19 cellular contexts compared by ENCODE assay signal in the genomic region with DNA sequence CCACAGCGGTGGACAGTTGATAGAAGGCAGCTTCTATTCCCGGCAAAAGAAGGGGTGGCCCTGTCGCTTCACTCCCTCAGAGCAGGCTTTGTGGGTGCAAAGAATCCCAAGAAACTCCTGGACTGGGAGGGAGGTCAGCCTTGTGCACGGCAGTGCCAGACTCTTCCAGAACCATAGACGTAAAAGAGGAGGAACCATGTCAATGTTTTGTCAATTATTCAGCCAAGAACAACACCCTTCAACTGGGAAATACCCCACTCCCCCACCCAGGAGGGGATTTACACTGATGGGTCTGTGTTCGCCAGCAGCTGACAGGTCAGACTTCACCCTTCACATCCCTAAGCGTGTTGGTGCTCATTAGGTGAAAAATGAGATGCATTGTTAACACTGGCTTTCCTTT.
"Had no signal": no experiment of that assay in that cellular context is flagged by ENCODE, and none has a peak within 500 bp of the region (broad histone marks: within the 10 kb centered on the region; RNA-seq: fewer than 3 reads in every experiment).

No MANE protein-coding gene starts in this region.

- H3K27me3 Mint-ChIP-seq: naive thymus-derived CD8-positive, alpha-beta T cell; stimulated activated naive B cell treated with anti-CD40 and anti-IgM and Interleukin-4, amounts not matched to agents 10 μg/mL and 1 μg/mL and 100 μg/mL, for 72 hours; stimulated activated naive CD8-positive, alpha-beta T cell treated with anti-CD3 and anti-CD28 coated beads, Interleukin-15, amount 100 ng/mL, for 72 hours had no signal

- H3K4me2 ChIP-seq: neural progenitor cell had no signal

- DNase-seq: effector memory CD8-positive, alpha-beta T cell; gastrocnemius medialis; mammary epithelial cell; mucosa of descending colon; naive thymus-derived CD8-positive, alpha-beta T cell; pancreas; sigmoid colon; stimulated activated CD4-positive, alpha-beta T cell treated with anti-CD3 and anti-CD28 coated beads, Interleukin-2, amount 100 ng/mL, for 24 hours; stimulated activated CD4-positive, alpha-beta T cell treated with anti-CD3 and anti-CD28 coated beads, Interleukin-4, amount 100 ng/mL, for 4 hours; stimulated activated naive B cell treated with anti-CD40 and anti-IgM and Interleukin-4, amounts not matched to agents 10 μg/mL and 1 μg/mL and 100 μg/mL, for 72 hours; stimulated activated naive CD8-positive, alpha-beta T cell treated with anti-CD3 and anti-CD28 coated beads, Interleukin-15, amount 100 ng/mL, for 72 hours; testis; transverse colon had no signal

- H3K4me1 ChIP-seq: esophagus muscularis mucosa, gastrocnemius medialis, pancreas, prostate gland, sigmoid colon, testis, transverse colon had no signal

- H3K27me3 ChIP-seq: esophagus muscularis mucosa, gastrocnemius medialis, neural progenitor cell, pancreas, sigmoid colon, testis, transverse colon had no signal

- H3K4me3 ChIP-seq: esophagus muscularis mucosa, gastrocnemius medialis, mucosa of descending colon, neural progenitor cell, pancreas, prostate gland, sigmoid colon, skin epidermis, testis, transverse colon had no signal

- H3K9me3 ChIP-seq: esophagus muscularis mucosa, gastrocnemius medialis, mucosa of descending colon, pancreas, prostate gland, sigmoid colon, testis, transverse colon had no signal

- H3K27ac ChIP-seq: epithelial cell of prostate, esophagus muscularis mucosa, gastrocnemius medialis, neural progenitor cell, pancreas, prostate gland, sigmoid colon, skin epidermis, testis, transverse colon had no signal

- H3K4me3 Mint-ChIP-seq: effector memory CD8-positive, alpha-beta T cell; naive thymus-derived CD8-positive, alpha-beta T cell; neural progenitor cell; stimulated activated naive B cell treated with anti-CD40 and anti-IgM and Interleukin-4, amounts not matched to agents 10 μg/mL and 1 μg/mL and 100 μg/mL, for 72 hours; stimulated activated naive CD8-positive, alpha-beta T cell treated with anti-CD3 and anti-CD28 coated beads, Interleukin-15, amount 100 ng/mL, for 72 hours had no signal

- H2AFZ ChIP-seq: neural progenitor cell had no signal

- FAIRE-seq: keratinocyte, pancreas had no signal

- H3K4me1 Mint-ChIP-seq: naive thymus-derived CD8-positive, alpha-beta T cell; neural progenitor cell; stimulated activated naive B cell treated with anti-CD40 and anti-IgM and Interleukin-4, amounts not matched to agents 10 μg/mL and 1 μg/mL and 100 μg/mL, for 72 hours had no signal

- H3K9ac ChIP-seq: neural progenitor cell had no signal

- H3K27ac Mint-ChIP-seq: effector memory CD8-positive, alpha-beta T cell; neural progenitor cell; stimulated activated naive B cell treated with anti-CD40 and anti-IgM and Interleukin-4, amounts not matched to agents 10 μg/mL and 1 μg/mL and 100 μg/mL, for 72 hours; stimulated activated naive CD8-positive, alpha-beta T cell treated with anti-CD3 and anti-CD28 coated beads, Interleukin-15, amount 100 ng/mL, for 72 hours had no signal

- ATAC-seq: effector memory CD8-positive, alpha-beta T cell; gastrocnemius medialis; mucosa of descending colon; naive thymus-derived CD8-positive, alpha-beta T cell; pancreas; stimulated activated naive B cell treated with anti-CD40 and anti-IgM and Interleukin-4, amounts not matched to agents 10 μg/mL and 1 μg/mL and 100 μg/mL, for 72 hours; stimulated activated naive CD8-positive, alpha-beta T cell treated with anti-CD3 and anti-CD28 coated beads, Interleukin-15, amount 100 ng/mL, for 72 hours had no signal

- H3K36me3 Mint-ChIP-seq: neural progenitor cell; stimulated activated naive B cell treated with anti-CD40 and anti-IgM and Interleukin-4, amounts not matched to agents 10 μg/mL and 1 μg/mL and 100 μg/mL, for 72 hours had no signal

- H3K36me3 ChIP-seq: esophagus muscularis mucosa, gastrocnemius medialis, neural progenitor cell, pancreas, prostate gland, sigmoid colon, transverse colon had no signal

- H3K9me3 Mint-ChIP-seq: effector memory CD8-positive, alpha-beta T cell; naive thymus-derived CD8-positive, alpha-beta T cell; neural progenitor cell; stimulated activated naive B cell treated with anti-CD40 and anti-IgM and Interleukin-4, amounts not matched to agents 10 μg/mL and 1 μg/mL and 100 μg/mL, for 72 hours; stimulated activated naive CD8-positive, alpha-beta T cell treated with anti-CD3 and anti-CD28 coated beads, Interleukin-15, amount 100 ng/mL, for 72 hours had no signal
